16 cellular contexts compared by ENCODE assay signal in genomic region chr1:220750126-220750525, GRCh38. TPM values are rescaled to one million over a fixed set of nuclear protein-coding genes. Genes with fewer than 3 reads are reported as not detected.
DNase-seq lines count a peak whose midpoint lies in the region; ATAC-seq, FAIRE-seq and TF ChIP-seq lines count a peak whose summit lies in the region.
"Had no signal": no experiment of that assay in that cellular context is flagged by ENCODE, and none has a peak within 500 bp of the region (broad histone marks: within the 10 kb centered on the region; RNA-seq: fewer than 3 reads in every experiment).

No MANE protein-coding gene starts in this region.

- TF ChIP-seq CTCF in HL-60 (IDR thresholded peaks at IDR 0.05; ENCODE audit: insufficient read depth, low read length) (no peak), body of pancreas (IDR thresholded peaks at IDR 0.05) (no peak), HepG2 (CRISPR knock-in tag; IDR thresholded peaks at IDR 0.05) (no peak), progenitor cell of endocrine pancreas (IDR thresholded peaks at IDR 0.05; ENCODE audit: unreplicated experiment) (no peak), HFFc6 (IDR thresholded peaks at IDR 0.05) (no peak)

- no peak for ATAC-seq in body of pancreas
- no peak for ATAC-seq in HepG2
- no peak for ATAC-seq in stimulated activated memory B cell treated with anti-CD40 and anti-IgM and Interleukin-4, amounts not matched to agents 10 μg/mL and 1 μg/mL and 100 μg/mL, for 72 hours

- TF ChIP-seq RAD21 in HepG2 (CRISPR knock-in tag; IDR thresholded peaks at IDR 0.05), result no peak

- no peaks in the 10 kb centered on the region for H3K36me3 ChIP-seq in body of pancreas (replicated peaks in 1 of 2; ENCODE audit: insufficient read depth in 1 of 2, low read depth in 2 of 2)
- peaks cover 2 to 10% of the 10 kb centered on the region in 2 experiments; a peak in 3 of 5 replicates for H3K36me3 ChIP-seq in HepG2 (replicated peaks in 1 of 2; ENCODE audit: control insufficient read depth in 1 of 2, insufficient read depth in 2 of 2, low read length in 2 of 2)

- H3K9me3 Mint-ChIP-seq in stimulated activated memory B cell treated with anti-CD40 and anti-IgM and Interleukin-4, amounts not matched to agents 10 μg/mL and 1 μg/mL and 100 μg/mL, for 72 hours, result no peaks in the 10 kb centered on the region
- H3K9me3 Mint-ChIP-seq in progenitor cell of endocrine pancreas (ENCODE audit: low read depth), result no peaks in the 10 kb centered on the region
- H3K9me3 Mint-ChIP-seq in HFFc6, result no peaks in the 10 kb centered on the region
- H3K9me3 Mint-ChIP-seq: activated naive CD8-positive, alpha-beta T cell treated with anti-CD3 and anti-CD28 coated beads for 36 hours had no signal

- WGBS in body of pancreas, 2 donors, result 13 to 15% methylated on average over 6 of the region's 6 CpGs
- 65% methylated on average over 6 of the region's 6 CpGs for WGBS in HepG2 (ENCODE audit: low lambda C conversion rate)

- H3K36me3 Mint-ChIP-seq in stimulated activated memory B cell treated with anti-CD40 and anti-IgM and Interleukin-4, amounts not matched to agents 10 μg/mL and 1 μg/mL and 100 μg/mL, for 72 hours, result peaks cover 25% of the 10 kb centered on the region
- H3K36me3 Mint-ChIP-seq in progenitor cell of endocrine pancreas (ENCODE audit: insufficient read depth), result peaks cover under 1% of the 10 kb centered on the region
- 0 out of 2 replicates have a peak, but pooled peaks cover under 1% of the 10 kb centered on the region for H3K36me3 Mint-ChIP-seq in HFFc6 (ENCODE audit: low read depth)
- H3K36me3 Mint-ChIP-seq: activated naive CD8-positive, alpha-beta T cell treated with anti-CD3 and anti-CD28 coated beads for 36 hours had no signal

- POLR2A ChIA-PET in HepG2 (lab: Yijun Ruan, JAX), result interaction anchor here (2.0 to 4.5 kb wide), 2 partner anchors 16 to 17 kb away, joined by 5 to 59 read pairs; no protein-coding TSS in a partner anchor

- H3K27ac ChIP-seq in HL-60 (replicated peaks) (0 out of 2 replicates have a peak overlapping the region, but pooled peaks have one; percentile 13), body of pancreas (peak overlapping the region in 3 of 4 donors; percentile 48 to 95 (median 88)), HepG2 (ENCODE audit: extremely low read length, insufficient read depth, low read length) (no peak overlapping the region)

- peak overlapping the region; percentile 95 for H3K4me2 ChIP-seq in HepG2 (ENCODE audit: low read depth, low read length)

- H3K27me3 ChIP-seq in HL-60 (ENCODE audit: insufficient read depth, poor library complexity, severe bottlenecking), result no peaks in the 10 kb centered on the region
- no peaks in the 10 kb centered on the region for H3K27me3 ChIP-seq in body of pancreas
- H3K27me3 ChIP-seq in HepG2 (ENCODE audit: control insufficient read depth in 1 of 2, insufficient read depth in 2 of 2, low read length in 2 of 2), result peaks cover 0 to 16% of the 10 kb centered on the region in 2 experiments; a peak in 3 of 5 replicates

- no peak overlapping the region for H3K9ac ChIP-seq in HepG2 (ENCODE audit: insufficient read depth, low read depth, low read length)

- in situ Hi-C loops in HepG2 (cut with HindIII; ENCODE audit: extremely low pct_ligation_motif_present, low pct_unique_long_range_greater_than_20kb), result no loop called here

- peaks cover 30% of the 10 kb centered on the region for H3K27me3 Mint-ChIP-seq in stimulated activated memory B cell treated with anti-CD40 and anti-IgM and Interleukin-4, amounts not matched to agents 10 μg/mL and 1 μg/mL and 100 μg/mL, for 72 hours
- H3K27me3 Mint-ChIP-seq in progenitor cell of endocrine pancreas, result peaks cover 21% of the 10 kb centered on the region
- H3K27me3 Mint-ChIP-seq in HFFc6 (ENCODE audit: insufficient read depth), result peaks cover 2% of the 10 kb centered on the region; the same call in 1 of the 2 replicates

- H4K20me1 ChIP-seq in HepG2 (ENCODE audit: insufficient read depth, low read length), result no peaks in the 10 kb centered on the region

- intact Hi-C loops in body of pancreas (cut with DNase I) (no loop called here), HepG2 (cut with micrococcal nuclease; ENCODE audit: unreplicated experiment) (no loop called here)

- H3K4me1 Mint-ChIP-seq in stimulated activated memory B cell treated with anti-CD40 and anti-IgM and Interleukin-4, amounts not matched to agents 10 μg/mL and 1 μg/mL and 100 μg/mL, for 72 hours, result peaks cover 51% of the 10 kb centered on the region
- H3K4me1 Mint-ChIP-seq in progenitor cell of endocrine pancreas (ENCODE audit: low read depth), result peaks cover 23% of the 10 kb centered on the region
- H3K4me1 Mint-ChIP-seq in HFFc6 (ENCODE audit: low read depth), result peaks cover 24% of the 10 kb centered on the region

- FAIRE-seq in HepG2 (lab: Jason Lieb, UNC), result no peak

- H3K4me1 ChIP-seq in body of pancreas, result peaks cover 49% of the 10 kb centered on the region
- peaks cover 57% of the 10 kb centered on the region for H3K4me1 ChIP-seq in HepG2 (ENCODE audit: insufficient read depth, low read length)

- peaks cover 23% of the 10 kb centered on the region for H3K79me2 ChIP-seq in HepG2 (ENCODE audit: insufficient read depth, low read length)

- no peak overlapping the region for H3K27ac Mint-ChIP-seq in stimulated activated memory B cell treated with anti-CD40 and anti-IgM and Interleukin-4, amounts not matched to agents 10 μg/mL and 1 μg/mL and 100 μg/mL, for 72 hours
- no peak overlapping the region for H3K27ac Mint-ChIP-seq in progenitor cell of endocrine pancreas
- H3K27ac Mint-ChIP-seq in HFFc6, result no peak overlapping the region
- H3K27ac Mint-ChIP-seq: activated naive CD8-positive, alpha-beta T cell treated with anti-CD3 and anti-CD28 coated beads for 36 hours; CD14-positive monocyte had no signal

- H3K4me3 ChIP-seq in HL-60 (replicated peaks; ENCODE audit: insufficient read depth, low read length), result no peak overlapping the region
- H3K4me3 ChIP-seq in body of pancreas, result no peak overlapping the region
- H3K4me3 ChIP-seq in HepG2 (replicated peaks in 1 of 3; ENCODE audit: insufficient read depth in 1 of 3, low read depth in 2 of 3, low read length in 3 of 3), result no peak overlapping the region

- H3K9me3 ChIP-seq in body of pancreas, result no peaks in the 10 kb centered on the region
- no peaks in the 10 kb centered on the region for H3K9me3 ChIP-seq in HepG2 (ENCODE audit: low read length)

- no peak for TF ChIP-seq EP300 in HepG2 (IDR thresholded peaks at IDR 0.05; ENCODE audit: low read depth in 2 of 2, low read length in 2 of 2)
- no peak for TF ChIP-seq EP300 in HepG2 (CRISPR knock-in tag; IDR thresholded peaks at IDR 0.05; ENCODE audit: borderline replicate concordance)

- no peak overlapping the region for H2AFZ ChIP-seq in HepG2 (ENCODE audit: low read length)

- no TSS peak for BruUV-seq in HepG2 (replicated peaks; lab: Mats Ljungman, UMichigan)

- CTCF ChIA-PET in HepG2 (lab: Yijun Ruan, JAX; ENCODE audit: low intra/inter-chr PET ratio, low total read pairs), result no interaction called here

- H3K4me3 Mint-ChIP-seq in stimulated activated memory B cell treated with anti-CD40 and anti-IgM and Interleukin-4, amounts not matched to agents 10 μg/mL and 1 μg/mL and 100 μg/mL, for 72 hours, result peak overlapping the region; percentile 75
- H3K4me3 Mint-ChIP-seq in progenitor cell of endocrine pancreas (ENCODE audit: low read depth) (no peak overlapping the region), HFFc6 (no peak overlapping the region)
- H3K4me3 Mint-ChIP-seq: activated naive CD8-positive, alpha-beta T cell treated with anti-CD3 and anti-CD28 coated beads for 36 hours; CD14-positive monocyte had no signal

- no peak for DNase-seq in HL-60 (ENCODE audit: low read depth in 1 of 2, low spot score in 1 of 2)
- DNase-seq in body of pancreas, result no peak
- DNase-seq in HepG2 (ENCODE audit: low spot score), result no peak
- no peak for DNase-seq in activated CD4-positive, CD25-positive, alpha-beta regulatory T cell treated with anti-CD3 and anti-CD28 coated beads, Interleukin-2, amount 50 U/mL, for 72 hours
- DNase-seq in progenitor cell of endocrine pancreas (ENCODE audit: low spot score, unreplicated experiment), result no peak
- no peak for DNase-seq in HFFc6
- DNase-seq in LoVo (ENCODE audit: low spot score), result no peak
- DNase-seq: activated naive CD8-positive, alpha-beta T cell treated with anti-CD3 and anti-CD28 coated beads for 36 hours; NCI-H1092 treated with DMSO at 0.1 percent for 48 hours; NCI-H510A; SIG-M5; stimulated activated CD4-positive, alpha-beta T cell treated with anti-CD3 and anti-CD28 coated beads, Interleukin-4, amount 100 ng/mL, for 4 hours; stimulated activated naive CD4-positive, alpha-beta T cell treated with Interleukin-2 at 50 U/mL for 16 hours had no signal

- TF ChIP-seq POLR2A in body of pancreas (IDR thresholded peaks at IDR 0.05), result no peak
- no peak for TF ChIP-seq POLR2A in HepG2 (IDR thresholded peaks at IDR 0.05; ENCODE audit: insufficient read depth in 1 of 2, low read depth in 2 of 2, low read length in 2 of 2)

RNA-seq across cellular contexts. Expression of gene MTARC2, which starts 2.0 kb away (rescaled TPM):
- total RNA-seq in body of pancreas (10 to 100 TPM; 19.5 to 37.9 TPM), HepG2 (2016; rRNA removed; fragmentation: Illumina TruSeq; extraction: Trizol) (4.7 and 10.1 TPM in 2 replicates), progenitor cell of endocrine pancreas (14.3 and 18.3 TPM in 2 replicates)
- total RNA-seq in HepG2 (2016; cell fraction: cytosol; rRNA removed; fragmentation: Illumina TruSeq; extraction: Trizol; ENCODE audit: low read depth), result 3.8 and 5.3 TPM in 2 replicates
- total RNA-seq in HepG2 (2016; cell fraction: insoluble cytoplasmic fraction; rRNA removed; fragmentation: Illumina TruSeq; extraction: Trizol), result 5.8 and 12.4 TPM in 2 replicates
- total RNA-seq in HepG2 (2016; cell fraction: membrane; rRNA removed; fragmentation: Illumina TruSeq; extraction: Trizol), result 3.3 and 3.6 TPM in 2 replicates
- 12.5 and 15.1 TPM in 2 replicates for total RNA-seq in HepG2 (2016; cell fraction: nucleus; rRNA removed; fragmentation: Illumina TruSeq; extraction: Trizol)
- 8.5 and 13.6 TPM in 2 replicates for polyA plus RNA-seq in HepG2 (2011; rRNA removed)
- 4.1 and 4.6 TPM in 2 replicates for polyA plus RNA-seq in HepG2 (2011; cell fraction: cytosol; rRNA removed)
- polyA plus RNA-seq in HepG2 (2011; cell fraction: nucleus; rRNA removed), result 31.2 and 40.2 TPM in 2 replicates
- polyA plus RNA-seq in HepG2 (2012), result 7.1 and 10.6 TPM in 2 replicates
- 0.75 and 1.5 TPM in 2 replicates for polyA plus RNA-seq in HepG2 (2016; cell fraction: cytosol; fragmentation: Illumina TruSeq; extraction: Trizol; ENCODE audit: low read depth)
- polyA plus RNA-seq in HepG2 (2016; cell fraction: insoluble cytoplasmic fraction; fragmentation: Illumina TruSeq; extraction: Trizol; ENCODE audit: low read depth), result 5.2 and 6.9 TPM in 2 replicates
- polyA plus RNA-seq in HepG2 (2016; cell fraction: membrane; fragmentation: Illumina TruSeq; extraction: Trizol; ENCODE audit: low read depth), result 1.3 and 2.5 TPM in 2 replicates
- polyA plus RNA-seq in HepG2 (2016; cell fraction: nucleus; fragmentation: Illumina TruSeq; extraction: Trizol; ENCODE audit: insufficient read depth, low read depth), result 31.0 and 32.3 TPM in 2 replicates
- 11.1 and 13.8 TPM in 2 replicates for polyA minus RNA-seq in HepG2 (2011; rRNA and poly(A)+ RNA removed; ENCODE audit: low replicate concordance)
- 4.9 and 5.2 TPM in 2 replicates for polyA minus RNA-seq in HepG2 (2011; cell fraction: cytosol; rRNA and poly(A)+ RNA removed)
- 15.8 and 19.9 TPM in 2 replicates for polyA minus RNA-seq in HepG2 (2011; cell fraction: nucleus; rRNA and poly(A)+ RNA removed)
- total RNA-seq in HFFc6 (2021; fragmentation: NEBNext Ultra II Directional; extraction: Animal tissue kit (Norgen Biotek cat#: 25700)), result 1 to 10 TPM; 3.2 to 5.2 (median 3.8) TPM
- total RNA-seq: activated naive CD8-positive, alpha-beta T cell treated with anti-CD3 and anti-CD28 coated beads for 36 hours had no signal

RNA-seq across cellular contexts. Expression of gene MTARC1, which starts 36.6 kb away (rescaled TPM):
- total RNA-seq in body of pancreas (10 to 100 TPM in 1 of 2 donors, 1 to 10 TPM in 1; 5.2 to 71.5 TPM), HepG2 (2016; rRNA removed; fragmentation: Illumina TruSeq; extraction: Trizol) (64.2 and 106 TPM in 2 replicates), progenitor cell of endocrine pancreas (37.1 and 40.5 TPM in 2 replicates)
- 38.0 and 39.6 TPM in 2 replicates for total RNA-seq in HepG2 (2016; cell fraction: cytosol; rRNA removed; fragmentation: Illumina TruSeq; extraction: Trizol; ENCODE audit: low read depth)
- total RNA-seq in HepG2 (2016; cell fraction: insoluble cytoplasmic fraction; rRNA removed; fragmentation: Illumina TruSeq; extraction: Trizol), result 66.5 and 107 TPM in 2 replicates
- total RNA-seq in HepG2 (2016; cell fraction: membrane; rRNA removed; fragmentation: Illumina TruSeq; extraction: Trizol), result 79.2 and 83.1 TPM in 2 replicates
- total RNA-seq in HepG2 (2016; cell fraction: nucleus; rRNA removed; fragmentation: Illumina TruSeq; extraction: Trizol), result 83.0 and 88.1 TPM in 2 replicates
- 14.5 and 19.4 TPM in 2 replicates for polyA plus RNA-seq in HepG2 (2011; rRNA removed)
- polyA plus RNA-seq in HepG2 (2011; cell fraction: cytosol; rRNA removed), result 12.9 and 14.1 TPM in 2 replicates
- 13.7 and 15.3 TPM in 2 replicates for polyA plus RNA-seq in HepG2 (2011; cell fraction: nucleus; rRNA removed)
- polyA plus RNA-seq in HepG2 (2012), result 25.7 and 31.2 TPM in 2 replicates
- 34.9 and 40.2 TPM in 2 replicates for polyA plus RNA-seq in HepG2 (2016; cell fraction: cytosol; fragmentation: Illumina TruSeq; extraction: Trizol; ENCODE audit: low read depth)
- 65.6 and 68.7 TPM in 2 replicates for polyA plus RNA-seq in HepG2 (2016; cell fraction: insoluble cytoplasmic fraction; fragmentation: Illumina TruSeq; extraction: Trizol; ENCODE audit: low read depth)
- polyA plus RNA-seq in HepG2 (2016; cell fraction: membrane; fragmentation: Illumina TruSeq; extraction: Trizol; ENCODE audit: low read depth), result 63.9 and 64.4 TPM in 2 replicates
- 147 and 150 TPM in 2 replicates for polyA plus RNA-seq in HepG2 (2016; cell fraction: nucleus; fragmentation: Illumina TruSeq; extraction: Trizol; ENCODE audit: insufficient read depth, low read depth)
- 11.9 and 104 TPM in 2 replicates for polyA minus RNA-seq in HepG2 (2011; rRNA and poly(A)+ RNA removed; ENCODE audit: low replicate concordance)
- 11.5 and 17.2 TPM in 2 replicates for polyA minus RNA-seq in HepG2 (2011; cell fraction: cytosol; rRNA and poly(A)+ RNA removed)
- polyA minus RNA-seq in HepG2 (2011; cell fraction: nucleus; rRNA and poly(A)+ RNA removed), result 12.9 and 14.5 TPM in 2 replicates
- 1 to 10 TPM; 1.1 to 1.9 (median 1.7) TPM for total RNA-seq in HFFc6 (2021; fragmentation: NEBNext Ultra II Directional; extraction: Animal tissue kit (Norgen Biotek cat#: 25700))

RNA-seq across cellular contexts. Expression of gene C1orf115, which starts 60.0 kb away (rescaled TPM):
- total RNA-seq in body of pancreas, result 10 to 100 TPM; 10.9 to 11.4 TPM
- 85.9 and 86.7 TPM in 2 replicates for total RNA-seq in HepG2 (2016; rRNA removed; fragmentation: Illumina TruSeq; extraction: Trizol)
- 13.1 and 13.7 TPM in 2 replicates for total RNA-seq in HepG2 (2016; cell fraction: cytosol; rRNA removed; fragmentation: Illumina TruSeq; extraction: Trizol; ENCODE audit: low read depth)
- total RNA-seq in HepG2 (2016; cell fraction: insoluble cytoplasmic fraction; rRNA removed; fragmentation: Illumina TruSeq; extraction: Trizol), result 83.6 and 85.7 TPM in 2 replicates
- total RNA-seq in HepG2 (2016; cell fraction: membrane; rRNA removed; fragmentation: Illumina TruSeq; extraction: Trizol), result 59.6 and 65.3 TPM in 2 replicates
- 36.7 and 42.7 TPM in 2 replicates for total RNA-seq in HepG2 (2016; cell fraction: nucleus; rRNA removed; fragmentation: Illumina TruSeq; extraction: Trizol)
- polyA plus RNA-seq in HepG2 (2011; rRNA removed), result 25.2 and 30.9 TPM in 2 replicates
- 27.9 and 36.1 TPM in 2 replicates for polyA plus RNA-seq in HepG2 (2011; cell fraction: cytosol; rRNA removed)
- polyA plus RNA-seq in HepG2 (2011; cell fraction: nucleus; rRNA removed), result 10.3 and 15.5 TPM in 2 replicates
- 25.0 and 26.1 TPM in 2 replicates for polyA plus RNA-seq in HepG2 (2012)
- 8.3 and 8.7 TPM in 2 replicates for polyA plus RNA-seq in HepG2 (2016; cell fraction: cytosol; fragmentation: Illumina TruSeq; extraction: Trizol; ENCODE audit: low read depth)
- polyA plus RNA-seq in HepG2 (2016; cell fraction: insoluble cytoplasmic fraction; fragmentation: Illumina TruSeq; extraction: Trizol; ENCODE audit: low read depth), result 89.4 and 93.3 TPM in 2 replicates
- 38.6 and 42.0 TPM in 2 replicates for polyA plus RNA-seq in HepG2 (2016; cell fraction: membrane; fragmentation: Illumina TruSeq; extraction: Trizol; ENCODE audit: low read depth)
- 58.5 and 59.9 TPM in 2 replicates for polyA plus RNA-seq in HepG2 (2016; cell fraction: nucleus; fragmentation: Illumina TruSeq; extraction: Trizol; ENCODE audit: insufficient read depth, low read depth)
- polyA minus RNA-seq in HepG2 (2011; rRNA and poly(A)+ RNA removed; ENCODE audit: low replicate concordance), result 26.7 TPM in 1 of 2 replicates, not detected in the other
- 14.8 and 19.3 TPM in 2 replicates for polyA minus RNA-seq in HepG2 (2011; cell fraction: cytosol; rRNA and poly(A)+ RNA removed)
- 8.0 and 10.9 TPM in 2 replicates for polyA minus RNA-seq in HepG2 (2011; cell fraction: nucleus; rRNA and poly(A)+ RNA removed)
- 9.7 and 9.8 TPM in 2 replicates for total RNA-seq in progenitor cell of endocrine pancreas
- total RNA-seq in HFFc6 (2021; fragmentation: NEBNext Ultra II Directional; extraction: Animal tissue kit (Norgen Biotek cat#: 25700)), result under 1 TPM; 0.08 to 0.50 (median 0.19) TPM
- total RNA-seq: H4 had no signal
